Comparison of ENCODE assay signal across 1 cellular context in genomic region chr11:120195601-120196289, GRCh38.
TF ChIP-seq lines count a peak whose summit lies in the region.

No MANE protein-coding gene starts in this region.

TF ChIP-seq in GM23338, 12 proteins besides CTCF, POLR2A, EP300 and RAD21 (continued from another document):
- no peak for TF ChIP-seq ZNF462 (CRISPR knock-in tag; IDR thresholded peaks at IDR 0.05)
- no peak for TF ChIP-seq EZH2phosphoT487 (IDR thresholded peaks at IDR 0.05; ENCODE audit: unreplicated experiment)
- TF ChIP-seq STAT1 (IDR thresholded peaks at IDR 0.05; ENCODE audit: unreplicated experiment), result no peak
